Comparison of ENCODE assay signal across 8 cellular contexts in the genomic region with DNA sequence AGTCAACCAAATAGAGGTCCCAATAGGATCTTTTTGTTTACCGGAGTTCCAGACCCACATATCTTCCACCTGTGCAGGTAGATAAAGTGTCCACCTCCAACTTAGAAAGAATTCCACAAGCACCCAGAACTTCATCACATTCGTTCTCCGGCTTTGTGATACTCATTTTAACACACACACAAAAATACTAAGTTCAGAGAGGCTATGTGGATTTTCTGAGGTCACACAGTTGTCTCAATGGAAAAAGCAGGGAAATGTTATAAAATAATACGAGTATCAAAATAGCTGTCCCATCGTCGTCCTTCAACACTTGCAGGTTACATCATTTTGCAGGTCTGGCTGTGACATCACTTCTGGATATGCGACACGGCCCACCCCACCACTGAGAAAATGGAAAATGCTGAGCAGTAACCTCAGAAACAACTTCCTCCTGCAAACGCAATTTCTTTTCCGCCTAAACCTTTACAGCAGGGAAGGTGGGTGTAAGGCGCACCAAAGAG.
DNase-seq lines count a peak whose midpoint lies in the region; ATAC-seq and TF ChIP-seq lines count a peak whose summit lies in the region.

No MANE protein-coding gene starts in this region.

- no peak for TF ChIP-seq POLR2A in body of pancreas (IDR thresholded peaks at IDR 0.05)
- no peak for TF ChIP-seq POLR2A in right lobe of liver (IDR thresholded peaks at IDR 0.05)
- no peak for TF ChIP-seq POLR2A in tibial nerve (IDR thresholded peaks at IDR 0.05)

- WGBS in body of pancreas, 2 donors: 26 to 27% methylated on average over 11 of the region's 11 CpGs
- 28% methylated on average over 11 of the region's 11 CpGs for WGBS in right lobe of liver (ENCODE audit: insufficient coverage, low coverage, low lambda C conversion rate, missing lambda C conversion rate)
- 26 to 29% methylated on average over 11 of the region's 11 CpGs for WGBS in tibial nerve, 2 donors

- H3K4me1 ChIP-seq in body of pancreas (peaks cover 23% of the 10 kb centered on the region), right lobe of liver (peaks cover 0 to 5% (median 0%) of the 10 kb centered on the region in 4 donors), tibial nerve (peaks cover 0 to 47% (median 25%) of the 10 kb centered on the region in 4 donors)

- intact Hi-C loops in body of pancreas (cut with DNase I): no loop called here
- intact Hi-C loops in right lobe of liver (cut with DNase I): no loop called here

- no peaks in the 10 kb centered on the region for H3K9me3 ChIP-seq in body of pancreas
- H3K9me3 ChIP-seq in right lobe of liver: no peaks in the 10 kb centered on the region
- no peaks in the 10 kb centered on the region for H3K9me3 ChIP-seq in tibial nerve

- H3K4me3 ChIP-seq in body of pancreas (peak overlapping the region in 1 of 2 donors; percentile 18), right lobe of liver (peak overlapping the region; percentile 54 to 76 (median 61)), tibial nerve (peak overlapping the region; percentile 22 to 63 (median 46))

- ATAC-seq in GM19351 (IDR thresholded peaks at IDR 0.05; ENCODE audit: unreplicated experiment) (peak; percentile 14), HG03457 (IDR thresholded peaks at IDR 0.05; ENCODE audit: unreplicated experiment) (peak; percentile 2), body of pancreas (peak; percentile 25), right lobe of liver (peak in 2 of 4 donors; percentile 16 to 39)

- H3K27ac ChIP-seq in body of pancreas (peak overlapping the region; percentile 70 to 87 (median 80)), right lobe of liver (peak overlapping the region; percentile 62 to 85 (median 62)), tibial nerve (peak overlapping the region; percentile 58 to 95 (median 84))

- H3K27me3 ChIP-seq in body of pancreas: no peaks in the 10 kb centered on the region
- H3K27me3 ChIP-seq in right lobe of liver: no peaks in the 10 kb centered on the region
- no peaks in the 10 kb centered on the region for H3K27me3 ChIP-seq in tibial nerve

- DNase-seq in body of pancreas: no peak
- no peak for DNase-seq in right lobe of liver
- no peak for DNase-seq in tibial nerve (ENCODE audit: low spot score in 2 of 2)
- DNase-seq in NCI-H774 (lab: John Stamatoyannopoulos, UW): no peak
- no peak for DNase-seq in stimulated activated naive CD4-positive, alpha-beta T cell (lab: John Stamatoyannopoulos, UW)
- DNase-seq in T-helper 9 cell: no peak

- no peak for TF ChIP-seq EP300 in tibial nerve (IDR thresholded peaks at IDR 0.05)

- H3K36me3 ChIP-seq in body of pancreas (replicated peaks in 1 of 2; ENCODE audit: insufficient read depth in 1 of 2, low read depth in 2 of 2): no peaks in the 10 kb centered on the region
- no peaks in the 10 kb centered on the region for H3K36me3 ChIP-seq in right lobe of liver
- no peaks in the 10 kb centered on the region for H3K36me3 ChIP-seq in tibial nerve

- TF ChIP-seq CTCF in body of pancreas (IDR thresholded peaks at IDR 0.05) (no peak), right lobe of liver (IDR thresholded peaks at IDR 0.05) (no peak), tibial nerve (IDR thresholded peaks at IDR 0.05) (no peak)
